ENCODE assay signal across 19 cellular contexts in the genomic region with DNA sequence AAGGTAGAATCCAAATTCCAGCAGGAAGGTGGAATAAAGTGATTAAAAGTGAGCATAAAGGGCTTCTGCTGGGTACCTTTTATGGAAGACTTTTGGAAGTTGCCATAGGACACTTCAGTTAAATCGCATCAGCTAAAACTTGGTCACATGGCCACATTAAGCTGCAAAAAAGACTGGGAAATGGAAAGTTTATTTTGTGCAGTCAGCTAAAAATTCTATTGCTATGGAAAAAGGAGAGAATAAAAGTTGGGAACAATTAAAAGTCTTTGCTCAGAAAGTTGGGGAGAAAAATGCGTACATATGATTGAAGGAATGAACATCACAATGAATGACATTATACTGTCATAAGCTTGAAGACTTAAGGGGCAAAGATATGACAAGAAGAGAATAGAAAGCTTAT. TPM values are rescaled to one million over a fixed set of nuclear protein-coding genes. Genes with fewer than 3 reads are reported as not detected.
"Had no signal": no experiment of that assay in that cellular context is flagged by ENCODE, and none has a peak within 500 bp of the region (broad histone marks: within the 10 kb centered on the region; RNA-seq: fewer than 3 reads in every experiment).

No MANE protein-coding gene starts in this region.

- H3K79me2 ChIP-seq: hepatocyte had no signal

- H3K4me1 ChIP-seq: colonic mucosa, right atrium auricular region, upper lobe of left lung, vagina had no signal

- H3K4me2 ChIP-seq: hepatocyte had no signal

- H3K27ac ChIP-seq: colonic mucosa, hepatocyte, left ventricle myocardium inferior, lower lobe of right lung, right atrium auricular region, upper lobe of left lung, vagina had no signal

- ATAC-seq: left cardiac atrium, lower lobe of right lung had no signal

- H3K27me3 ChIP-seq: colonic mucosa, hepatocyte, right atrium auricular region, upper lobe of left lung, vagina had no signal

- H3K36me3 ChIP-seq: colonic mucosa, left ventricle myocardium inferior, lower lobe of right lung, right atrium auricular region, upper lobe of left lung, vagina had no signal

- H3K9me3 ChIP-seq: colonic mucosa, left ventricle myocardium inferior, lower lobe of right lung, right atrium auricular region, upper lobe of left lung, vagina had no signal

- DNase-seq: colonic mucosa; dermis blood vessel endothelial cell; erythroblast; foreskin melanocyte; head of caudate nucleus; kidney; left cardiac atrium; left ventricle myocardium inferior; lower lobe of right lung; naive B cell; nephron progenitor cell; small intestine; stimulated activated CD4-positive, alpha-beta T cell treated with anti-CD3 and anti-CD28 coated beads, Interleukin-12 subunit alpha, Interleukin-12 subunit beta, amount 100 ng/mL, for 4 hours; stimulated activated naive CD4-positive, alpha-beta T cell treated with Interleukin-2 at 50 U/mL for 16 hours; upper lobe of left lung had no signal

- H2AFZ ChIP-seq: hepatocyte had no signal

- H3K4me3 ChIP-seq: colonic mucosa, hepatocyte, left ventricle myocardium inferior, lower lobe of right lung, right atrium auricular region, upper lobe of left lung, vagina had no signal

RNA-seq across cellular contexts. Expression of gene FGF7, which starts 49.3 kb away (rescaled TPM):
- total RNA-seq: pulmonary artery endothelial cell had no signal
